Comparison of ENCODE assay signal across 8 cellular contexts in genomic region chr1:21937372-21938121, GRCh38. TPM values are rescaled to one million over a fixed set of nuclear protein-coding genes. Genes with fewer than 3 reads are reported as not detected.
DNase-seq lines count a peak whose midpoint lies in the region; ATAC-seq and TF ChIP-seq lines count a peak whose summit lies in the region.

No MANE protein-coding gene starts in this region.

- H3K27me3 Mint-ChIP-seq in natural killer cell treated with Interleukin-12 subunit alpha and Interleukin-12 subunit beta and Interleukin-15 and Interleukin-18, amount 100 ng/mL, for 72 hours: peaks cover 13 to 23% of the 10 kb centered on the region in 2 donors
- peaks cover 33 to 46% of the 10 kb centered on the region in 2 donors for H3K27me3 Mint-ChIP-seq in stimulated activated naive B cell treated with anti-CD40 and anti-IgM and Interleukin-4, amounts not matched to agents 10 μg/mL and 1 μg/mL and 100 μg/mL, for 72 hours

- ATAC-seq in RWPE2 (ENCODE audit: low read depth) (peak; percentile 4; the same call in 2 of the 3 replicates), HG02870 (IDR thresholded peaks at IDR 0.05; ENCODE audit: unreplicated experiment) (no peak)
- ATAC-seq in natural killer cell treated with Interleukin-12 subunit alpha and Interleukin-12 subunit beta and Interleukin-15 and Interleukin-18, amount 100 ng/mL, for 72 hours: peak; percentile 85 to 92
- peak; percentile 77 to 88 for ATAC-seq in stimulated activated naive B cell treated with anti-CD40 and anti-IgM and Interleukin-4, amounts not matched to agents 10 μg/mL and 1 μg/mL and 100 μg/mL, for 72 hours (replicated peaks)

- no peaks in the 10 kb centered on the region for H3K36me3 Mint-ChIP-seq in natural killer cell treated with Interleukin-12 subunit alpha and Interleukin-12 subunit beta and Interleukin-15 and Interleukin-18, amount 100 ng/mL, for 72 hours
- H3K36me3 Mint-ChIP-seq in stimulated activated naive B cell treated with anti-CD40 and anti-IgM and Interleukin-4, amounts not matched to agents 10 μg/mL and 1 μg/mL and 100 μg/mL, for 72 hours: no peaks in the 10 kb centered on the region

- DNase-seq in GM10266 (ENCODE audit: extremely low spot score) (peak; percentile 95), HT1080 (ENCODE audit: low read depth) (peak; percentile 27), RWPE2 (ENCODE audit: low spot score) (no peak), foreskin fibroblast (peak; percentile 65 to 92)
- DNase-seq in activated gamma-delta T cell treated with anti-CD3 and anti-CD28 coated beads, Interleukin-2, amount 50 U/mL, for 16 hours (ENCODE audit: low read depth): peak; percentile 38
- DNase-seq in natural killer cell treated with Interleukin-12 subunit alpha and Interleukin-12 subunit beta and Interleukin-15 and Interleukin-18, amount 100 ng/mL, for 72 hours (ENCODE audit: low spot score): peak; percentile 74
- DNase-seq in stimulated activated naive B cell treated with anti-CD40 and anti-IgM and Interleukin-4, amounts not matched to agents 10 μg/mL and 1 μg/mL and 100 μg/mL, for 72 hours: peak; percentile 32

- H3K4me1 Mint-ChIP-seq in natural killer cell treated with Interleukin-12 subunit alpha and Interleukin-12 subunit beta and Interleukin-15 and Interleukin-18, amount 100 ng/mL, for 72 hours (ENCODE audit: low read depth in 2 of 2): peaks cover 7 to 14% of the 10 kb centered on the region in 2 donors
- H3K4me1 Mint-ChIP-seq in stimulated activated naive B cell treated with anti-CD40 and anti-IgM and Interleukin-4, amounts not matched to agents 10 μg/mL and 1 μg/mL and 100 μg/mL, for 72 hours: peaks cover 20 to 37% of the 10 kb centered on the region in 2 donors

- H3K9me3 Mint-ChIP-seq in natural killer cell treated with Interleukin-12 subunit alpha and Interleukin-12 subunit beta and Interleukin-15 and Interleukin-18, amount 100 ng/mL, for 72 hours: no peaks in the 10 kb centered on the region
- H3K9me3 Mint-ChIP-seq in stimulated activated naive B cell treated with anti-CD40 and anti-IgM and Interleukin-4, amounts not matched to agents 10 μg/mL and 1 μg/mL and 100 μg/mL, for 72 hours: no peaks in the 10 kb centered on the region

- H3K4me3 ChIP-seq in RWPE2 (ENCODE audit: severe bottlenecking) (peak overlapping the region; percentile 68), foreskin fibroblast (ENCODE audit: low read depth in 1 of 2, low read length in 2 of 2) (peak overlapping the region; percentile 27 to 37)

- H3K27ac Mint-ChIP-seq in natural killer cell treated with Interleukin-12 subunit alpha and Interleukin-12 subunit beta and Interleukin-15 and Interleukin-18, amount 100 ng/mL, for 72 hours: peak overlapping the region in 1 of 2 donors; percentile 64
- peak overlapping the region; percentile 88 for H3K27ac Mint-ChIP-seq in stimulated activated naive B cell treated with anti-CD40 and anti-IgM and Interleukin-4, amounts not matched to agents 10 μg/mL and 1 μg/mL and 100 μg/mL, for 72 hours

- peak overlapping the region; percentile 90 for H3K4me3 Mint-ChIP-seq in natural killer cell treated with Interleukin-12 subunit alpha and Interleukin-12 subunit beta and Interleukin-15 and Interleukin-18, amount 100 ng/mL, for 72 hours
- peak overlapping the region; percentile 86 to 94 for H3K4me3 Mint-ChIP-seq in stimulated activated naive B cell treated with anti-CD40 and anti-IgM and Interleukin-4, amounts not matched to agents 10 μg/mL and 1 μg/mL and 100 μg/mL, for 72 hours

- H3K36me3 ChIP-seq in RWPE2 (ENCODE audit: low read depth): no peaks in the 10 kb centered on the region

- TF ChIP-seq CTCF in GM10266 (IDR thresholded peaks at IDR 0.05; ENCODE audit: control insufficient read depth, insufficient read depth, low read depth, missing control alignments) (no peak), RWPE2 (IDR thresholded peaks at IDR 0.05; ENCODE audit: poor library complexity, severe bottlenecking) (no peak), foreskin fibroblast (IDR thresholded peaks at IDR 0.05; ENCODE audit: low read depth, low read length) (no peak)

- H3K9me3 ChIP-seq in RWPE2 (ENCODE audit: severe bottlenecking): no peaks in the 10 kb centered on the region

- peaks cover 31% of the 10 kb centered on the region for H3K4me1 ChIP-seq in RWPE2 (ENCODE audit: insufficient read depth, poor library complexity, severe bottlenecking)

- H3K27ac ChIP-seq in RWPE2 (ENCODE audit: poor library complexity, severe bottlenecking): peak overlapping the region; percentile 85

- no peaks in the 10 kb centered on the region for H3K27me3 ChIP-seq in RWPE2 (ENCODE audit: insufficient read depth, poor library complexity, severe bottlenecking)

RNA-seq across cellular contexts. Expression of gene HSPG2, which starts 0.4 kb away (rescaled TPM):
- 2.5 and 3.4 TPM in 2 replicates for total RNA-seq in HT1080 (2014; rRNA removed; shearing (Covaris generic))
- 3.5 and 4.8 TPM in 2 replicates for polyA plus RNA-seq in HT1080 (2015; cell fraction: cytosol; rRNA removed)
- 67.2 and 70.1 TPM in 2 replicates for polyA plus RNA-seq in HT1080 (2015; cell fraction: nucleus; rRNA removed)
- total RNA-seq in natural killer cell treated with Interleukin-12 subunit alpha and Interleukin-12 subunit beta and Interleukin-15 and Interleukin-18, amount 100 ng/mL, for 72 hours: under 1 TPM in 1 of 2 donors, not detected in 1; 0.20 TPM

RNA-seq across cellular contexts. Expression of gene CELA3B, which starts 39.3 kb away (rescaled TPM):
- total RNA-seq in HT1080 (2014; rRNA removed; shearing (Covaris generic)): not detected in 2 replicates
- polyA plus RNA-seq in HT1080 (2015; cell fraction: cytosol; rRNA removed): not detected in 2 replicates
- polyA plus RNA-seq in HT1080 (2015; cell fraction: nucleus; rRNA removed): not detected in 2 replicates
- total RNA-seq in natural killer cell treated with Interleukin-12 subunit alpha and Interleukin-12 subunit beta and Interleukin-15 and Interleukin-18, amount 100 ng/mL, for 72 hours: not detected
